Comparison of ENCODE assay signal across 12 cellular contexts in the genomic region with DNA sequence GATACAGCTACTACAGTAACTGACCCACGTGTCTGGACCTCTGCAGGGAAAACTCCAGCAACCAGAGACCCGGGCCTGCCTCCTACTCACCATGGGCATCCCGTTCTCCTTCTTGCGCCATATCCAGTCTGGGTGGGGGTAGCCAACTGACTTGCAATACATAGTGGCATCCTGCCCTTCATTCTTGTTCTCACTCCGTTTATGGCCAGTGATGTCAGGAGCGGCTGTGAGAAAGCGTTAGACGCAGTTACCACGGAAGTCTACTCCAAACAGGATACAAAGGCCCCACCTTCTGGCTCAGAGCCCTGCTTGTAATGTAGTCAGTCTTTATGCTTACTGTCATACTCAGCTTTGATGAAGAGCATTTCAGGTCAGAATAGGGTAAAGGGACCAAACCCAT.
DNase-seq lines count a peak whose midpoint lies in the region; TF ChIP-seq lines count a peak whose summit lies in the region.
"Had no signal": no experiment of that assay in that cellular context is flagged by ENCODE, and none has a peak within 500 bp of the region (broad histone marks: within the 10 kb centered on the region; RNA-seq: fewer than 3 reads in every experiment).

No MANE protein-coding gene starts in this region.

- TF ChIP-seq CTCF in WERI-Rb-1 (IDR thresholded peaks at IDR 0.05; ENCODE audit: low read depth, low read length), result no peak
- no peak for TF ChIP-seq CTCF in foreskin fibroblast (IDR thresholded peaks at IDR 0.05; ENCODE audit: low read depth, low read length)
- no peak for TF ChIP-seq CTCF in parathyroid adenoma (IDR thresholded peaks at IDR 0.05)

- no peaks in the 10 kb centered on the region for H3K9me3 ChIP-seq in WERI-Rb-1 (ENCODE audit: severe bottlenecking)
- H3K9me3 ChIP-seq in parathyroid adenoma (ENCODE audit: control insufficient read depth, low read length), result no peaks in the 10 kb centered on the region
- H3K9me3 ChIP-seq: SJSA1 had no signal

- peaks cover 62% of the 10 kb centered on the region for H3K36me3 ChIP-seq in WERI-Rb-1
- no peaks in the 10 kb centered on the region for H3K36me3 ChIP-seq in parathyroid adenoma (ENCODE audit: control insufficient read depth, insufficient read depth, low read length)

- H3K27me3 ChIP-seq in WERI-Rb-1 (ENCODE audit: insufficient read depth, low read depth, severe bottlenecking), result no peaks in the 10 kb centered on the region
- no peaks in the 10 kb centered on the region for H3K27me3 ChIP-seq in parathyroid adenoma (ENCODE audit: control insufficient read depth, insufficient read depth, low read length)
- H3K27me3 ChIP-seq: SJSA1 had no signal

- H3K4me2 ChIP-seq in parathyroid adenoma (ENCODE audit: low read length), result no peak overlapping the region

- H3K9ac ChIP-seq in parathyroid adenoma, result no peak overlapping the region

- peak overlapping the region; percentile 78 for H3K27ac ChIP-seq in WERI-Rb-1
- H3K27ac ChIP-seq in parathyroid adenoma, result peak overlapping the region; percentile 11
- H3K27ac ChIP-seq: SJSA1 had no signal

- DNase-seq in ELR (ENCODE audit: low read depth) (peak; percentile 33), WERI-Rb-1 (peak; percentile 42), foreskin fibroblast (peak; percentile 74 to 83), UCSD-AML1 (lab: John Stamatoyannopoulos, UW; ENCODE audit: unreplicated experiment) (no peak), GM19238 (ENCODE audit: insufficient read length, low spot score) (no peak)
- no peak for DNase-seq in activated effector memory CD4-positive, alpha-beta T cell treated with anti-CD3 and anti-CD28 coated beads, Interleukin-2, amount 50 U/mL, for 16 hours
- no peak for DNase-seq in activated CD8-positive, alpha-beta memory T cell treated with anti-CD3 and anti-CD28 coated beads, Interleukin-2, amount 50 U/mL, for 48 hours
- DNase-seq: activated CD4-positive, alpha-beta T cell treated with anti-CD3 and anti-CD28 coated beads, Interleukin-2, amount 10 ng/mL, durations not matched to agents 7 days and 5 days; activated naive CD8-positive, alpha-beta T cell treated with anti-CD3 and anti-CD28 coated beads, Interleukin-2, amount 10 ng/mL, durations not matched to agents 7 days and 5 days; NCI-H2107 had no signal

- H3K4me3 ChIP-seq in WERI-Rb-1 (ENCODE audit: low read depth, low read length) (no peak overlapping the region), foreskin fibroblast (ENCODE audit: low read depth in 1 of 2, low read length in 2 of 2) (no peak overlapping the region), parathyroid adenoma (ENCODE audit: low read depth, low read length) (no peak overlapping the region)
- H3K4me3 ChIP-seq: SJSA1 had no signal

- no peak overlapping the region for H2AFZ ChIP-seq in parathyroid adenoma

- H3K79me2 ChIP-seq in parathyroid adenoma, result no peaks in the 10 kb centered on the region

- peaks cover 2% of the 10 kb centered on the region for H3K4me1 ChIP-seq in parathyroid adenoma
- H3K4me1 ChIP-seq: SJSA1 had no signal

Comparison
In these comparisons a context has a peak if more than half of its experiments do, and no peak if none do; other contexts are left out.
1. DNase-seq: peak in ELR (single experiment), WERI-Rb-1 (single experiment) and foreskin fibroblast (2 of 2); none in UCSD-AML1 (single experiment), GM19238 (single experiment), activated effector memory CD4-positive, alpha-beta T cell treated with anti-CD3 and anti-CD28 coated beads, Interleukin-2, amount 50 U/mL, for 16 hours (single experiment) and activated CD8-positive, alpha-beta memory T cell treated with anti-CD3 and anti-CD28 coated beads, Interleukin-2, amount 50 U/mL, for 48 hours (single experiment).